In the genomic region with DNA sequence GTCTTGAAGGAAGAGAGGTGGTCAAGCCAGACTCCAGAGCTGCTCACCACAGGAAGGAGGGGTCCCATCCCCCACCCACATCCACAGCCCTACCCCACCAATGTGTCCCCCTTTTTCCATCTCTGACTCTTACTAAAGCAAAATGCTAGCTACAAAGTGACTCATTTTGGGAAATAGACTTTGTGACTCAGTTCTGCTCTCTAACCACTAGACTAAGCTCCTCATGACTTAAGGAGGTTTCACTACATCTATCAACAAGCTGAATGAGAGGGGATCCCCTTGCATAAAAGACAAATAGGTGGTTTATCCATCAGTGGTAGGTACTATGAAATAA, we compare ENCODE assay signal across 9 cellular contexts. TPM values are rescaled to one million over a fixed set of nuclear protein-coding genes. Genes with fewer than 3 reads are reported as not detected.
DNase-seq lines count a peak whose midpoint lies in the region; ATAC-seq and TF ChIP-seq lines count a peak whose summit lies in the region.
"Had no signal": no experiment of that assay in that cellular context is flagged by ENCODE, and none has a peak within 500 bp of the region (broad histone marks: within the 10 kb centered on the region; RNA-seq: fewer than 3 reads in every experiment).

No MANE protein-coding gene starts in this region.

- no peaks in the 10 kb centered on the region for H3K9me3 ChIP-seq in CD4-positive, alpha-beta memory T cell (ENCODE audit: control insufficient read depth in 1 of 2, low read length in 2 of 2)
- no peaks in the 10 kb centered on the region for H3K9me3 ChIP-seq in esophagus muscularis mucosa

- CTCF ChIA-PET in activated B cell treated with CpG ODN at 0.5 μM for 24 hours (lab: Charles Lee) = interaction anchor here (0.9 to 3.9 kb wide), 5 partner anchors 14 to 166 kb away, joined by 3 to 18 read pairs (median 3); no protein-coding TSS in a partner anchor
- CTCF ChIA-PET in CD4-positive, alpha-beta memory T cell (lab: Charles Lee; ENCODE audit: partially characterized antibody) = interaction anchor here (1.2 to 1.3 kb wide), 2 partner anchors 30 to 60 kb away, joined by 4 read pairs; no protein-coding TSS in a partner anchor

- no peaks in the 10 kb centered on the region for H3K27me3 ChIP-seq in CD4-positive, alpha-beta memory T cell (ENCODE audit: insufficient read depth, low read length)
- no peaks in the 10 kb centered on the region for H3K27me3 ChIP-seq in esophagus muscularis mucosa

- TF ChIP-seq POLR2A in esophagus muscularis mucosa (IDR thresholded peaks at IDR 0.05; ENCODE audit: low read depth) = no peak

- TF ChIP-seq EP300 in esophagus muscularis mucosa (IDR thresholded peaks at IDR 0.05) = no peak

- peaks cover 42% of the 10 kb centered on the region for H3K4me1 Mint-ChIP-seq in activated B cell treated with CpG ODN at 0.5 μM for 24 hours
- peaks cover 45% of the 10 kb centered on the region for H3K4me1 Mint-ChIP-seq in stimulated activated naive CD8-positive, alpha-beta T cell treated with anti-CD3 and anti-CD28 coated beads, Interleukin-15, amount 100 ng/mL, for 72 hours
- H3K4me1 Mint-ChIP-seq in CD4-positive, alpha-beta memory T cell = no peaks in the 10 kb centered on the region

- POLR2A ChIA-PET in activated B cell treated with CpG ODN at 0.5 μM for 24 hours (lab: Charles Lee) = interaction anchor here (0.6 to 1.2 kb wide), 3 partner anchors 44 to 407 kb away, joined by 3 to 4 read pairs (median 4); partner anchors contain the start of gene FBXO38
- POLR2A ChIA-PET in CD4-positive, alpha-beta memory T cell (lab: Charles Lee; ENCODE audit: partially characterized antibody) = no interaction called here

- intact Hi-C loops in activated B cell treated with CpG ODN at 0.5 μM for 24 hours (cut with micrococcal nuclease) = loop anchor here (5.0 kb wide), 1 partner anchor 41 kb away; no protein-coding TSS in a partner anchor
- intact Hi-C loops in CD4-positive, alpha-beta memory T cell (cut with micrococcal nuclease) = no loop called here
- intact Hi-C loops in esophagus muscularis mucosa (cut with DNase I) = no loop called here

- no peaks in the 10 kb centered on the region for H3K27me3 Mint-ChIP-seq in activated B cell treated with CpG ODN at 0.5 μM for 24 hours
- peaks cover 61% of the 10 kb centered on the region for H3K27me3 Mint-ChIP-seq in stimulated activated naive CD8-positive, alpha-beta T cell treated with anti-CD3 and anti-CD28 coated beads, Interleukin-15, amount 100 ng/mL, for 72 hours
- peaks cover 0 to 5% of the 10 kb centered on the region in 2 donors for H3K27me3 Mint-ChIP-seq in CD4-positive, alpha-beta memory T cell

- no peak overlapping the region for H3K27ac ChIP-seq in CD4-positive, alpha-beta memory T cell (ENCODE audit: low read depth, low read length)
- H3K27ac ChIP-seq in esophagus muscularis mucosa (replicated peaks in 1 of 4) = no peak overlapping the region

- H3K36me3 Mint-ChIP-seq in activated B cell treated with CpG ODN at 0.5 μM for 24 hours (ENCODE audit: low read depth) = no peaks in the 10 kb centered on the region
- no peaks in the 10 kb centered on the region for H3K36me3 Mint-ChIP-seq in CD4-positive, alpha-beta memory T cell

- H3K36me3 ChIP-seq in CD4-positive, alpha-beta memory T cell (ENCODE audit: insufficient read depth, low read length) = no peaks in the 10 kb centered on the region
- no peaks in the 10 kb centered on the region for H3K36me3 ChIP-seq in esophagus muscularis mucosa

- no peaks in the 10 kb centered on the region for H3K4me1 ChIP-seq in CD4-positive, alpha-beta memory T cell (ENCODE audit: insufficient read depth, low read length)
- no peaks in the 10 kb centered on the region for H3K4me1 ChIP-seq in esophagus muscularis mucosa

- H3K9me3 Mint-ChIP-seq in activated B cell treated with CpG ODN at 0.5 μM for 24 hours = no peaks in the 10 kb centered on the region
- H3K9me3 Mint-ChIP-seq in stimulated activated naive CD8-positive, alpha-beta T cell treated with anti-CD3 and anti-CD28 coated beads, Interleukin-15, amount 100 ng/mL, for 72 hours = no peaks in the 10 kb centered on the region
- no peaks in the 10 kb centered on the region for H3K9me3 Mint-ChIP-seq in CD4-positive, alpha-beta memory T cell

- H3K4me3 Mint-ChIP-seq in activated B cell treated with CpG ODN at 0.5 μM for 24 hours = no peak overlapping the region
- peak overlapping the region; percentile 30 to 31 for H3K4me3 Mint-ChIP-seq in stimulated activated naive CD8-positive, alpha-beta T cell treated with anti-CD3 and anti-CD28 coated beads, Interleukin-15, amount 100 ng/mL, for 72 hours
- H3K4me3 Mint-ChIP-seq in CD4-positive, alpha-beta memory T cell = no peak overlapping the region

- TF ChIP-seq CTCF in activated B cell treated with CpG ODN at 0.5 μM for 24 hours (IDR thresholded peaks at IDR 0.05) (no peak), esophagus muscularis mucosa (IDR thresholded peaks at IDR 0.05) (no peak)

- H3K4me3 ChIP-seq in CD4-positive, alpha-beta memory T cell (ENCODE audit: low read length in 2 of 2) = no peak overlapping the region
- no peak overlapping the region for H3K4me3 ChIP-seq in esophagus muscularis mucosa

- ATAC-seq in HG02973 (IDR thresholded peaks at IDR 0.05; ENCODE audit: unreplicated experiment) = peak; percentile 99
- ATAC-seq in activated B cell treated with CpG ODN at 0.5 μM for 24 hours (ENCODE audit: low read depth) = peak; percentile 55
- ATAC-seq in stimulated activated naive CD8-positive, alpha-beta T cell treated with anti-CD3 and anti-CD28 coated beads, Interleukin-15, amount 100 ng/mL, for 72 hours = peak; percentile 97

- peak; percentile 42 for DNase-seq in stimulated activated CD4-positive, alpha-beta T cell treated with anti-CD3 and anti-CD28 coated beads, Interleukin-1b, Interleukin-23, amount 100 ng/mL, for 48 hours
- no peak for DNase-seq in stimulated activated CD4-positive, alpha-beta T cell treated with anti-CD3 and anti-CD28 coated beads, Interleukin-12 subunit alpha, Interleukin-12 subunit beta, amount 100 ng/mL, for 4 hours
- no peak for DNase-seq in activated B cell treated with CpG ODN at 0.5 μM for 24 hours
- peak; percentile 42 to 69 for DNase-seq in stimulated activated naive CD8-positive, alpha-beta T cell treated with anti-CD3 and anti-CD28 coated beads, Interleukin-15, amount 100 ng/mL, for 72 hours
- no peak for DNase-seq in CD4-positive, alpha-beta memory T cell
- DNase-seq in esophagus muscularis mucosa (ENCODE audit: extremely low spot score) = no peak
- DNase-seq in effector CD4-positive, alpha-beta T cell = no peak
- DNase-seq: SHP77 treated with DMSO at 0.1 percent for 48 hours had no signal

- no peak overlapping the region for H3K27ac Mint-ChIP-seq in activated B cell treated with CpG ODN at 0.5 μM for 24 hours
- peak overlapping the region; percentile 27 to 64 for H3K27ac Mint-ChIP-seq in stimulated activated naive CD8-positive, alpha-beta T cell treated with anti-CD3 and anti-CD28 coated beads, Interleukin-15, amount 100 ng/mL, for 72 hours
- no peak overlapping the region for H3K27ac Mint-ChIP-seq in CD4-positive, alpha-beta memory T cell

RNA-seq across cellular contexts. Expression of gene ADRB2, which starts 35.1 kb away (rescaled TPM):
- total RNA-seq in activated B cell treated with CpG ODN at 0.5 μM for 24 hours = 3.2 TPM in 2 replicates
- 1 to 10 TPM; 5.6 to 6.1 TPM for total RNA-seq in CD4-positive, alpha-beta memory T cell
- 1 to 10 TPM; 3.6 to 5.2 TPM for polyA plus RNA-seq in CD4-positive, alpha-beta memory T cell
- 1 to 10 TPM; 4.2 to 6.1 (median 4.9) TPM for total RNA-seq in esophagus muscularis mucosa

Comparison
In these comparisons a context has a peak if more than half of its experiments do, and no peak if none do; other contexts are left out.
1. DNase-seq: peak in stimulated activated CD4-positive, alpha-beta T cell treated with anti-CD3 and anti-CD28 coated beads, Interleukin-1b, Interleukin-23, amount 100 ng/mL, for 48 hours (single experiment) and stimulated activated naive CD8-positive, alpha-beta T cell treated with anti-CD3 and anti-CD28 coated beads, Interleukin-15, amount 100 ng/mL, for 72 hours (2 of 2); none in stimulated activated CD4-positive, alpha-beta T cell treated with anti-CD3 and anti-CD28 coated beads, Interleukin-12 subunit alpha, Interleukin-12 subunit beta, amount 100 ng/mL, for 4 hours (single experiment), activated B cell treated with CpG ODN at 0.5 μM for 24 hours (single experiment), CD4-positive, alpha-beta memory T cell (0 of 5), esophagus muscularis mucosa (single experiment) and effector CD4-positive, alpha-beta T cell (single experiment).
2. H3K27ac Mint-ChIP-seq: peak in stimulated activated naive CD8-positive, alpha-beta T cell treated with anti-CD3 and anti-CD28 coated beads, Interleukin-15, amount 100 ng/mL, for 72 hours (2 of 2); none in activated B cell treated with CpG ODN at 0.5 μM for 24 hours (single experiment) and CD4-positive, alpha-beta memory T cell (0 of 7).
3. H3K4me3 Mint-ChIP-seq: peak in stimulated activated naive CD8-positive, alpha-beta T cell treated with anti-CD3 and anti-CD28 coated beads, Interleukin-15, amount 100 ng/mL, for 72 hours (2 of 2); none in activated B cell treated with CpG ODN at 0.5 μM for 24 hours (single experiment) and CD4-positive, alpha-beta memory T cell (0 of 8).
4. Peak in every context shown above with its lines, with median percentiles within 50 percentile points of each other: ATAC-seq.